ENCODE assay signal across 12 cellular contexts in genomic region chr5:34680896-34681295, GRCh38.
"Had no signal": no experiment of that assay in that cellular context is flagged by ENCODE, and none has a peak within 500 bp of the region (broad histone marks: within the 10 kb centered on the region; RNA-seq: fewer than 3 reads in every experiment).

No MANE protein-coding gene starts in this region.

- H3K9ac ChIP-seq: parathyroid adenoma had no signal

- H3K36me3 Mint-ChIP-seq: activated CD4-positive, alpha-beta memory T cell treated with anti-CD3 and anti-CD28 coated beads for 36 hours; activated naive CD8-positive, alpha-beta T cell had no signal

- H3K4me3 ChIP-seq: skin epidermis, thyroid gland had no signal

- H3K27ac ChIP-seq: foreskin keratinocyte, parathyroid adenoma, skin epidermis, thyroid gland had no signal

- ATAC-seq: foreskin keratinocyte had no signal

- H3K9me3 ChIP-seq: thyroid gland had no signal

- H3K36me3 ChIP-seq: thyroid gland had no signal

- H3K4me3 Mint-ChIP-seq: activated CD4-positive, alpha-beta memory T cell treated with anti-CD3 and anti-CD28 coated beads for 36 hours; activated naive CD8-positive, alpha-beta T cell; neural crest cell had no signal

- H3K27ac Mint-ChIP-seq: activated CD4-positive, alpha-beta memory T cell treated with anti-CD3 and anti-CD28 coated beads for 36 hours; activated naive CD8-positive, alpha-beta T cell had no signal

- DNase-seq: activated CD4-positive, alpha-beta memory T cell treated with anti-CD3 and anti-CD28 coated beads for 36 hours; activated gamma-delta T cell; activated T-cell treated with anti-CD3 and anti-CD28 coated beads, Interleukin-2, amount 50 U/mL, for 48 hours; foreskin keratinocyte; head of caudate nucleus; mesendoderm; T-helper 9 cell; thyroid gland had no signal

- H3K27me3 ChIP-seq: foreskin keratinocyte, thyroid gland had no signal

- H3K9me3 Mint-ChIP-seq: activated CD4-positive, alpha-beta memory T cell treated with anti-CD3 and anti-CD28 coated beads for 36 hours; neural crest cell had no signal

- H2AFZ ChIP-seq: parathyroid adenoma had no signal
